ENCODE assay signal across 9 cellular contexts in the genomic region with DNA sequence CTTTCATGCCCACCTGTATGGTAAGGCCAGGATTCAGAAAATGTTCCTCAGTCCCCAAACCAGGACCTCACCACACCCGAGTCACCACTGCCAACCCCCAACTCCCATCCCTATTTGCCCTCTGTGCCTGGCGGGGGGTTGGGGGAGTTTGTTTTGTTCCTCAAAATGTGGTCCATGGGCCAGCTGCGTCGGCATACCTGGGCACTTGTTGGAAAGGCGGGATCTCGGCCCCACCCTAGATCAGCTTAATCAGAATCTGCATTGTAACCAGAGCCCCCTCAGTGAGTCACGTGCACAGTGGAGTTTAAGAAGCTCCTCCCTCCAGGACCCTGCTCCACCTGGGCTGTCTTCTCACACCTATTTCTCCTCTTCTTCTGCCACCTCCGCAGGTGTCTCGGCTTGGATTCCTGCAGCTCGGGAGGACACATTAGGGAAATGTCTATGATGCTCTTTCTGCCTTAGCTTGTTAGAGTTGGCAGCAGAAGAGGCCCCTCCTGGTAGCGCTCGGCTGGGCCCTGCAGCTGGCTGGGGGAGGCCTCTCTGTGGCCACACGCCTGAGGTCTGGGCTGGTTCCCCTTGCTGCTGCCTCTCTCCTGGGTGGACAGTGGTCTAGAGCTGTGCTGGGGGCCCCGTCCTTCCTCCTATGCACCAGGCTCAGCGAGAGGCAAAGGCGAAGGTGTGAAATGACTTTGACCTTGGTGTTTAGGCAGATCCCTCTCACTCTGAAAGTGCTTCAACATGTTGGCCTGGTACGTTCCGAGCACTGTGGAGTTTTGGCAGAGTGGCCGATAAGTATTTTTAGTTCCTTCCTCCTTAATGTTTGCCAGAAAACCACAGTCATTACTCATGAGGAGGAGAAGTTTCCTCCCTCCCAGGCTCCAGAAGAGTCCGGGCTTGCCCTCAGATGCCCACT. TPM values are rescaled to one million over a fixed set of nuclear protein-coding genes. Genes with fewer than 3 reads are reported as not detected.
DNase-seq lines count a peak whose midpoint lies in the region; ATAC-seq and TF ChIP-seq lines count a peak whose summit lies in the region.
"Had no signal": no experiment of that assay in that cellular context is flagged by ENCODE, and none has a peak within 500 bp of the region (broad histone marks: within the 10 kb centered on the region; RNA-seq: fewer than 3 reads in every experiment).

No MANE protein-coding gene starts in this region.

- H3K23ac ChIP-seq in mesendoderm (ENCODE audit: low read length): no peak overlapping the region

- no peaks in the 10 kb centered on the region for H3K79me2 ChIP-seq in mesendoderm (ENCODE audit: control insufficient read depth, insufficient read depth, low read length)

- H3K4ac ChIP-seq in mesendoderm (ENCODE audit: low read depth, low read length): no peak overlapping the region

- no peaks in the 10 kb centered on the region for H3K36me3 ChIP-seq in mesendoderm (ENCODE audit: control insufficient read depth, insufficient read depth, low read length)

- H2AK5ac ChIP-seq in mesendoderm (ENCODE audit: low read length): no peak overlapping the region

- H2BK15ac ChIP-seq in mesendoderm (replicated peaks; ENCODE audit: low read depth): no peak overlapping the region

- no peak for TF ChIP-seq CTCF in fibroblast of villous mesenchyme (IDR thresholded peaks at IDR 0.05; ENCODE audit: insufficient read depth, low read depth, low read length)

- no peak overlapping the region for H3K9ac ChIP-seq in mesendoderm (ENCODE audit: low read length)
- H3K9ac ChIP-seq: KMS-11 had no signal

- no peaks in the 10 kb centered on the region for H3K79me1 ChIP-seq in mesendoderm (ENCODE audit: low read length)

- H3K4me2 ChIP-seq in mesendoderm (ENCODE audit: low read length): no peak overlapping the region
- H3K4me2 ChIP-seq: KMS-11 had no signal

- H2BK120ac ChIP-seq in mesendoderm (ENCODE audit: low read depth, low read length): no peak overlapping the region

- no peaks in the 10 kb centered on the region for H3K27me3 ChIP-seq in mesendoderm (ENCODE audit: insufficient read depth, low read length, poor library complexity)

- peak; percentile 42 for ATAC-seq in HG03175 (IDR thresholded peaks at IDR 0.05; ENCODE audit: unreplicated experiment)

- no CpG with 5 or more reads among the region's 20 CpGs for WGBS in mesendoderm (ENCODE audit: extremely low coverage, insufficient coverage, low lambda C conversion rate)

- H3K4me3 ChIP-seq in fibroblast of villous mesenchyme (ENCODE audit: low read depth, low read length) (no peak overlapping the region), mesendoderm (ENCODE audit: low read length) (no peak overlapping the region)

- H3K56ac ChIP-seq in mesendoderm (ENCODE audit: low read length): no peak overlapping the region

- DNase-seq in CMK (ENCODE audit: low read depth) (peak; percentile 37), fibroblast of villous mesenchyme (ENCODE audit: low read depth) (peak; percentile 51), pons (ENCODE audit: low spot score) (peak; percentile 80), NCI-H524 (lab: John Stamatoyannopoulos, UW) (no peak), mesendoderm (no peak), islet precursor cell (no peak)
- peak; percentile 10 to 21 for DNase-seq in activated CD4-positive, alpha-beta T cell treated with anti-CD3 and anti-CD28 coated beads, Interleukin-2, amount 50 U/mL, for 48 hours

- no peak overlapping the region for H3K27ac ChIP-seq in mesendoderm (ENCODE audit: low read depth, low read length)
- H3K27ac ChIP-seq: KMS-11 had no signal

- H3K18ac ChIP-seq in mesendoderm (ENCODE audit: low read length): no peak overlapping the region

- H2BK5ac ChIP-seq in mesendoderm (ENCODE audit: low read length): no peak overlapping the region

- H4K5ac ChIP-seq in mesendoderm (ENCODE audit: low read length): no peak overlapping the region

- H3K4me1 ChIP-seq in mesendoderm (ENCODE audit: control insufficient read depth, low read depth, low read length): no peaks in the 10 kb centered on the region

- no peak overlapping the region for H4K8ac ChIP-seq in mesendoderm (ENCODE audit: low read depth, low read length)

RNA-seq across cellular contexts. Expression of gene CAMTA1, which starts 41.8 kb away (rescaled TPM):
- 47.4 and 56.1 TPM in 2 replicates for total RNA-seq in fibroblast of villous mesenchyme
- 195 TPM for polyA plus RNA-seq in mesendoderm (2013, experiment 1 of 2)
- polyA plus RNA-seq in mesendoderm (2013, experiment 2 of 2): 199 TPM

RNA-seq across cellular contexts. Expression of gene DNAJC11, which starts 41.8 kb away (rescaled TPM):
- 30.3 and 38.9 TPM in 2 replicates for total RNA-seq in fibroblast of villous mesenchyme
- 83.5 TPM for polyA plus RNA-seq in mesendoderm (2013, experiment 1 of 2)
- polyA plus RNA-seq in mesendoderm (2013, experiment 2 of 2): 82.1 TPM

Comparison
In these comparisons a context has a peak if more than half of its experiments do, and no peak if none do; other contexts are left out.
1. DNase-seq: peak in CMK (single experiment), activated CD4-positive, alpha-beta T cell treated with anti-CD3 and anti-CD28 coated beads, Interleukin-2, amount 50 U/mL, for 48 hours (2 of 2), fibroblast of villous mesenchyme (single experiment) and pons (single experiment); none in NCI-H524 (0 of 2), mesendoderm (single experiment) and islet precursor cell (single experiment).